ENCODE assay signal across 8 cellular contexts in genomic region chr1:23452011-23452411, GRCh38. TPM values are rescaled to one million over a fixed set of nuclear protein-coding genes. Genes with fewer than 3 reads are reported as not detected.
DNase-seq lines count a peak whose midpoint lies in the region; ATAC-seq and TF ChIP-seq lines count a peak whose summit lies in the region.

No MANE protein-coding gene starts in this region.

- no peak for TF ChIP-seq POLR2A in spleen (IDR thresholded peaks at IDR 0.05)

- H3K27ac ChIP-seq in 22Rv1 (peak overlapping the region; percentile 23; the same call in 1 of the 2 replicates), spleen (no peak overlapping the region)

- H3K27me3 Mint-ChIP-seq in type B pancreatic cell: no peaks in the 10 kb centered on the region

- WGBS in spleen, 5 donors: 28 to 42% (median 31%) methylated on average over 3 to 5 of the region's 5 CpGs

- H3K4me1 Mint-ChIP-seq in type B pancreatic cell (ENCODE audit: unreplicated experiment): peaks cover 7% of the 10 kb centered on the region

- no peaks in the 10 kb centered on the region for H3K9me3 Mint-ChIP-seq in type B pancreatic cell

- peaks cover 0 to 13% (median 0%) of the 10 kb centered on the region in 6 donors for H3K36me3 ChIP-seq in spleen

- intact Hi-C loops in left ventricle myocardium superior (cut with micrococcal nuclease) (no loop called here), spleen (cut with DNase I; ENCODE audit: low total_unique reads) (no loop called here)

- peak overlapping the region; percentile 36 for H3K4me3 Mint-ChIP-seq in type B pancreatic cell

- H3K4me1 ChIP-seq in spleen: no peaks in the 10 kb centered on the region

- peaks cover 7% of the 10 kb centered on the region for H3K36me3 Mint-ChIP-seq in type B pancreatic cell

- no peak overlapping the region for H3K4me3 ChIP-seq in spleen

- DNase-seq in HS-27A (ENCODE audit: low read depth) (peak; percentile 38), left ventricle myocardium superior (peak; percentile 47), type B pancreatic cell (ENCODE audit: extremely low spot score, unreplicated experiment) (no peak), spleen (no peak), NCI-H82 (lab: John Stamatoyannopoulos, UW) (no peak)
- peak; percentile 21 for DNase-seq in activated CD4-positive, alpha-beta T cell treated with anti-CD3 and anti-CD28 coated beads for 48 hours

- peak overlapping the region; percentile 88 for H3K27ac Mint-ChIP-seq in type B pancreatic cell

- no peaks in the 10 kb centered on the region for H3K9me3 ChIP-seq in spleen

- peaks cover 0 to 5% (median 0%) of the 10 kb centered on the region in 7 donors for H3K27me3 ChIP-seq in spleen (replicated peaks in 1 of 7)

- TF ChIP-seq CTCF in 22Rv1 (IDR thresholded peaks at IDR 0.05) (no peak), type B pancreatic cell (conservative IDR thresholded peaks at IDR 0.05) (no peak), spleen (IDR thresholded peaks at IDR 0.05 in 8 of 11, conservative IDR thresholded peaks at IDR 0.05 in 3 of 11) (no peak)

- peak; percentile 41 for ATAC-seq in left ventricle myocardium superior
- ATAC-seq in GM18517 (IDR thresholded peaks at IDR 0.05; ENCODE audit: unreplicated experiment): no peak

RNA-seq across cellular contexts. Expression of gene TCEA3, which starts 27.5 kb away (rescaled TPM):
- total RNA-seq in left ventricle myocardium superior (81.0 TPM), type B pancreatic cell (ENCODE audit: low replicate concordance) (8.8 and 9.2 TPM in 2 replicates), spleen (10 to 100 TPM in 4 of 7 donors, 1 to 10 TPM in 3; 9.1 to 19.6 (median 17.6) TPM)
- 10 to 100 TPM in 1 of 3 donors, 1 to 10 TPM in 2; 4.6 to 11.0 (median 6.6) TPM for polyA plus RNA-seq in spleen

RNA-seq across cellular contexts. Expression of gene ASAP3, which starts 32.0 kb away (rescaled TPM):
- total RNA-seq in left ventricle myocardium superior (47.3 TPM), type B pancreatic cell (ENCODE audit: low replicate concordance) (41.9 and 65.7 TPM in 2 replicates), spleen (10 to 100 TPM in 4 of 7 donors, 1 to 10 TPM in 3; 7.7 to 13.8 (median 10.5) TPM)
- 1 to 10 TPM; 2.9 to 7.4 (median 3.0) TPM for polyA plus RNA-seq in spleen

Comparison
In these comparisons a context has a peak if more than half of its experiments do, and no peak if none do; other contexts are left out.
1. DNase-seq: peak in HS-27A (single experiment), activated CD4-positive, alpha-beta T cell treated with anti-CD3 and anti-CD28 coated beads for 48 hours (single experiment) and left ventricle myocardium superior (single experiment); none in type B pancreatic cell (single experiment), spleen (single experiment) and NCI-H82 (single experiment).